In the genomic region with DNA sequence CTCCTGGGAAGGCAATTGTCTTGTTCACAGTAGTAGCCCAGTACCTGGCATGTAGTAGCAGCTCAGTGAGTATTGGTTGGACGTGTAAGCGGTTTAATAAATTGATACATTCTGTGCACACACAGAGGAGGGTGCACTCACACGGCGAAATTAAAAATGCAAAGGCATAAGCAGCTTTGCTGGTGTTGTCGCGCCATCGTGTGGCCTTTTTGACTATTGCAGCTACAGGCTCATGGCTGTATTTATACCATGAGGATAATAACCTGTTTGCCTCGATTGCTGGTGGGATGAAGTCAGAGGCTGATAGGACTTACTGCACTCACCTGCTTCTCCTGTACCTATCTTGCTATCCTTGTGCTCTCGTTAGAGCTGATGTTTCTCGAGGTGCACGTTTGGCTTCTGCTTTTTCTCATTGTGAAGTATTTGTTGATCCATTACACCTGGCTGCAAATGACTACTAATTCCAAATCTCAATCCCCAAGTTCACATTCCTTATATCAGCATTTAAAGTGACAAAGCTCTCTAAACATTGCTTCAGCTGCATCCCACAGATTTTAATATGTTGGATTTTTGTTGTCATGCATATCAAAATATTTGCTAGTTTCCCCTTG, we compare ENCODE assay signal across 7 cellular contexts.
DNase-seq lines count a peak whose midpoint lies in the region; ATAC-seq, FAIRE-seq and TF ChIP-seq lines count a peak whose summit lies in the region.

No MANE protein-coding gene starts in this region.

- no peaks in the 10 kb centered on the region for H3K4me1 ChIP-seq in K562 (replicated peaks in 1 of 2; ENCODE audit: control insufficient read depth in 2 of 2, insufficient read depth in 2 of 2, low read length in 2 of 2)

- peak; percentile 97 for FAIRE-seq in K562 (lab: Jason Lieb, UNC)

- no peak for TF ChIP-seq EP300 in K562 (IDR thresholded peaks at IDR 0.05; ENCODE audit: low read length)

- WGBS in K562 (ENCODE audit: insufficient coverage, low coverage, missing lambda C conversion rate) = 0% methylated on average over 11 of the region's 11 CpGs

- no peak overlapping the region for H3K9ac ChIP-seq in K562 (ENCODE audit: insufficient read depth in 1 of 2, low read depth in 2 of 2, low read length in 2 of 2)

- H3K79me2 ChIP-seq in K562 (ENCODE audit: control insufficient read depth, insufficient read depth, low read length) = no peaks in the 10 kb centered on the region

- peak; percentile 88 to 95 for TF ChIP-seq RAD21 in K562 (CRISPR knock-in tag; conservative IDR thresholded peaks at IDR 0.05 in 1 of 2, IDR thresholded peaks at IDR 0.05 in 1 of 2)

- BruUV-seq in K562 (replicated peaks; lab: Mats Ljungman, UMichigan) = no TSS peak

- POLR2A ChIA-PET in K562 (lab: Yijun Ruan, JAX) = interaction anchor here (1.2 kb wide), 1 partner anchor 10 kb away, joined by 3 read pairs; no protein-coding TSS in a partner anchor

- DNase-seq in NCI-H1417 (lab: John Stamatoyannopoulos, UW) = peak; percentile 20 to 79 (median 46)
- DNase-seq in T-helper 2 cell = peak in 4 of 5 experiments; percentile 15 to 56 (median 44)
- DNase-seq in K562 (ENCODE audit: extremely low read depth in 1 of 4, low spot score in 3 of 4) = peak; percentile 56 to 75 (median 67)
- peak; percentile 75 for DNase-seq in iPS-NIHi7 (ENCODE audit: extremely low spot score)
- peak; percentile 23 to 49 for DNase-seq in stimulated activated CD4-positive, alpha-beta T cell treated with anti-CD3 and anti-CD28 coated beads, Interleukin-15, amount 100 ng/mL, for 1 hour (ENCODE audit: low read depth in 1 of 2, low spot score in 1 of 2)

- H3K27ac ChIP-seq in K562 (ENCODE audit: extremely low read depth, low read depth, low read length) = no peak overlapping the region

- intact Hi-C loops in K562 (cut with micrococcal nuclease) = loop anchor here (1.0 to 10.0 kb wide), 3 partner anchors 222 to 661 kb away; no protein-coding TSS in a partner anchor

- H3K4me2 ChIP-seq in K562 (ENCODE audit: insufficient read depth, low read length) = no peak overlapping the region

- ATAC-seq in HG02610 (IDR thresholded peaks at IDR 0.05; ENCODE audit: unreplicated experiment) (peak; percentile 82), K562 (peak; percentile 95)

- no peaks in the 10 kb centered on the region for H3K9me3 ChIP-seq in K562 (replicated peaks; ENCODE audit: control insufficient read depth, insufficient read depth, low read depth, low read length)

- CTCF ChIA-PET in K562 (lab: Yijun Ruan, JAX; ENCODE audit: low intra/inter-chr PET ratio) = interaction anchor here (0.7 to 3.6 kb wide), 3 partner anchors 221 to 376 kb away, joined by 3 to 18 read pairs (median 3); no protein-coding TSS in a partner anchor

- TF ChIP-seq POLR2A in K562 (conservative IDR thresholded peaks at IDR 0.05) = no peak

- H3K9me1 ChIP-seq in K562 (ENCODE audit: control insufficient read depth, insufficient read depth, low read length) = no peaks in the 10 kb centered on the region

- 0 out of 2 replicates have a peak, but pooled peaks cover 3% of the 10 kb centered on the region for H4K20me1 ChIP-seq in K562 (replicated peaks; ENCODE audit: control insufficient read depth, insufficient read depth, low read length)

- in situ Hi-C loops in K562 (cut with MboI) = no loop called here

- TF ChIP-seq CTCF in GM12874 (IDR thresholded peaks at IDR 0.05; ENCODE audit: insufficient read depth, low read depth, low read length) (peak; percentile 76), K562 (IDR thresholded peaks at IDR 0.05 in 2 of 3, conservative IDR thresholded peaks at IDR 0.05 in 1 of 3; ENCODE audit: insufficient read depth in 2 of 3, low read depth in 1 of 3, low read length in 3 of 3) (peak; percentile 85 to 97 (median 91))

- no peak overlapping the region for H2AFZ ChIP-seq in K562 (ENCODE audit: low read depth, low read length)

- no peak overlapping the region for H3K4me3 ChIP-seq in K562

- no peaks in the 10 kb centered on the region for H3K27me3 ChIP-seq in K562 (ENCODE audit: control insufficient read depth in 2 of 2, insufficient read depth in 2 of 2, low read length in 2 of 2)

- H3K36me3 ChIP-seq in K562 (ENCODE audit: control insufficient read depth, insufficient read depth, low read length) = no peaks in the 10 kb centered on the region

TF ChIP-seq in K562, 482 proteins besides CTCF, POLR2A, EP300 and RAD21 (continues in another document):
- TF ChIP-seq SMAD4 (CRISPR knock-in tag; conservative IDR thresholded peaks at IDR 0.05) (no peak), NFE2 (IDR thresholded peaks at IDR 0.05; ENCODE audit: low read depth) (no peak), CUX1 (CRISPR knock-in tag; IDR thresholded peaks at IDR 0.05) (no peak), ELF4 (CRISPR knock-in tag; IDR thresholded peaks at IDR 0.05) (no peak), HNRNPL (IDR thresholded peaks at IDR 0.05; ENCODE audit: low read depth, low read length) (no peak), STAG1 (CRISPR knock-in tag; IDR thresholded peaks at IDR 0.05; ENCODE audit: borderline replicate concordance) (peak; percentile 80; the same call in 1 of the 2 replicates), MXI1 (IDR thresholded peaks at IDR 0.05; ENCODE audit: low read depth, low read length) (no peak), ZNF584 (CRISPR knock-in tag; IDR thresholded peaks at IDR 0.05; ENCODE audit: low read depth) (no peak), KDM1A (IDR thresholded peaks at IDR 0.05) (no peak), ZNF384 (IDR thresholded peaks at IDR 0.05; ENCODE audit: low read depth, low read length) (no peak)
- TF ChIP-seq, protein P1, sequence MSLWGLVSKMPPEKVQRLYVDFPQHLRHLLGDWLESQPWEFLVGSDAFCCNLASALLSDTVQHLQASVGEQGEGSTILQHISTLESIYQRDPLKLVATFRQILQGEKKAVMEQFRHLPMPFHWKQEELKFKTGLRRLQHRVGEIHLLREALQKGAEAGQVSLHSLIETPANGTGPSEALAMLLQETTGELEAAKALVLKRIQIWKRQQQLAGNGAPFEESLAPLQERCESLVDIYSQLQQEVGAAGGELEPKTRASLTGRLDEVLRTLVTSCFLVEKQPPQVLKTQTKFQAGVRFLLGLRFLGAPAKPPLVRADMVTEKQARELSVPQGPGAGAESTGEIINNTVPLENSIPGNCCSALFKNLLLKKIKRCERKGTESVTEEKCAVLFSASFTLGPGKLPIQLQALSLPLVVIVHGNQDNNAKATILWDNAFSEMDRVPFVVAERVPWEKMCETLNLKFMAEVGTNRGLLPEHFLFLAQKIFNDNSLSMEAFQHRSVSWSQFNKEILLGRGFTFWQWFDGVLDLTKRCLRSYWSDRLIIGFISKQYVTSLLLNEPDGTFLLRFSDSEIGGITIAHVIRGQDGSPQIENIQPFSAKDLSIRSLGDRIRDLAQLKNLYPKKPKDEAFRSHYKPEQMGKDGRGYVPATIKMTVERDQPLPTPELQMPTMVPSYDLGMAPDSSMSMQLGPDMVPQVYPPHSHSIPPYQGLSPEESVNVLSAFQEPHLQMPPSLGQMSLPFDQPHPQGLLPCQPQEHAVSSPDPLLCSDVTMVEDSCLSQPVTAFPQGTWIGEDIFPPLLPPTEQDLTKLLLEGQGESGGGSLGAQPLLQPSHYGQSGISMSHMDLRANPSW (CRISPR knock-in tag; IDR thresholded peaks at IDR 0.05) = no peak
- TF ChIP-seq, protein P2, sequence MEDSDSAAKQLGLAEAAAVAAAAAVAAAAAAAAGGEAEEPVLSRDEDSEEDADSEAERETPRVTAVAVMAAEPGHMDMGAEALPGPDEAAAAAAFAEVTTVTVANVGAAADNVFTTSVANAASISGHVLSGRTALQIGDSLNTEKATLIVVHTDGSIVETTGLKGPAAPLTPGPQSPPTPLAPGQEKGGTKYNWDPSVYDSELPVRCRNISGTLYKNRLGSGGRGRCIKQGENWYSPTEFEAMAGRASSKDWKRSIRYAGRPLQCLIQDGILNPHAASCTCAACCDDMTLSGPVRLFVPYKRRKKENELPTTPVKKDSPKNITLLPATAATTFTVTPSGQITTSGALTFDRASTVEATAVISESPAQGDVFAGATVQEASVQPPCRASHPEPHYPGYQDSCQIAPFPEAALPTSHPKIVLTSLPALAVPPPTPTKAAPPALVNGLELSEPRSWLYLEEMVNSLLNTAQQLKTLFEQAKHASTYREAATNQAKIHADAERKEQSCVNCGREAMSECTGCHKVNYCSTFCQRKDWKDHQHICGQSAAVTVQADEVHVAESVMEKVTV (CRISPR knock-in tag; IDR thresholded peaks at IDR 0.05) = peak; percentile 77
